In the genomic region with DNA sequence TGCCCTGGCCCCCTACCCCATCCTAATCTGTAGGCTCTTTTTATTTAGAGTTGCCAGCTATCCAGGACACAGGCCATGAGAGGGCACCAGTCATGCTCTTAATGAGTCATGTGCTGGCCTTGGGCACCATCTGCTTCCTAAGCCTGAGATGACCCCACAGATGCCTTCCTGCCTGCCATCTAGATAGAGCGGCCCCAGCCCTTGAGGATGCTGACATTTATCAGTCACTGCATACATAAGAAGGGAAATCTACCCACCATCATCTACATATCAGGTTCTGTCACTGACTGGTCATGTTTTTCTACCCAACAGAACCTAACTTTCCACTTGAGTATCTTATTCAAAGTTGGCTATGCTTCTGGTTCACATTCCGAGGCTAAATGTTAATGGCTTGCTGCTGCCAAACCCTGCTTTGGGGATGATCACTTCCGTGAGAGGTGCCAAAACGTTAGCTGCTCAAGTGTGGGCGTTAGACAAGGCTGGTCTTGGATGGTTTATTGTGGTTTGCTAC, we compare ENCODE assay signal across 1 cellular context.
TF ChIP-seq lines count a peak whose summit lies in the region.

No MANE protein-coding gene starts in this region.

TF ChIP-seq in endothelial cell of umbilical vein, 7 proteins besides CTCF, POLR2A, EP300 and RAD21:
- TF ChIP-seq FOS (IDR thresholded peaks at IDR 0.05; ENCODE audit: borderline replicate concordance, insufficient read depth, low read length), result peak; percentile 86
- peak; percentile 98 for TF ChIP-seq GATA2 (IDR thresholded peaks at IDR 0.05; ENCODE audit: insufficient read depth, insufficient read length, low read depth, low read length)
- peak; percentile 90 for TF ChIP-seq POLR2AphosphoS5 (IDR thresholded peaks at IDR 0.05; ENCODE audit: insufficient read depth, low read depth, low read length)
- TF ChIP-seq MYC (IDR thresholded peaks at IDR 0.05; ENCODE audit: low read depth, low read length), result no peak
- no peak for TF ChIP-seq EZH2 (IDR thresholded peaks at IDR 0.05; ENCODE audit: borderline replicate concordance, low read depth, low read length, severe bottlenecking)
- TF ChIP-seq, protein P1, sequence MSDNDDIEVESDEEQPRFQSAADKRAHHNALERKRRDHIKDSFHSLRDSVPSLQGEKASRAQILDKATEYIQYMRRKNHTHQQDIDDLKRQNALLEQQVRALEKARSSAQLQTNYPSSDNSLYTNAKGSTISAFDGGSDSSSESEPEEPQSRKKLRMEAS (IDR thresholded peaks at IDR 0.05; ENCODE audit: insufficient read depth, insufficient read length), result no peak
- TF ChIP-seq JUN (IDR thresholded peaks at IDR 0.05; ENCODE audit: borderline replicate concordance, insufficient read depth, insufficient read length, low read depth), result peak; percentile 79
